16 cellular contexts compared by ENCODE assay signal in the genomic region with DNA sequence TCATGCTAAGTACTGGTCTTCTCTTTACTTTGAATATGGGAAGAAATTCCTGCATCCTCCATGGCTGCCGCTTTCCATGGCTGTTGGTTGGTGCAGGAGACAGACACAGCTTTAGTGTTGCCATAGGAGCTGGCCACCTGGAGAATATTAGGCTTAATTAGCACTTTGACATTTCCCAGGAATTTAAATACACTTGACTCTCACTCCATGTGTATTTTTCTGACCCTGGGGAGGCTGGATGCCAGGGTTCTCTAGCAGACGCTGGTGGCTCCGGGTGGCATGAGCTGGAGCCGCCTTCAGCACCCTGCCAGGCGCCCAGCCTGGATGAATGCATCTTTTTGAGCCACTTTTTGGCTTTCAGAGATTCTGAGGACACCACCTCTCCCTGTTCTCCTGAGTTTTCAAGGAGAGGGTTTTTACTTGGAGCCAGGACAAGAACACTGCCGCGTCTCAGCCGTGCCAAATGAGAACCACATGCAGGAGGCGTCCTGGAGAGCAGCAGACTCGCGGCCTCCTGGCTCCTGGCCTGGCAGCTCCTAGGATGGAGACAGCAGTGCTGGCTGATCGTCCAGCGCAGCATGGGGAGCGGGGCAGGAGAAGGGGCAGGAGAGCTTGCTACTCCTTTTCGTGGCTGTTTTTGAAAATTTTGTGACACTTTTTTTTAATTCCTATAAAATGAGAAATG.
DNase-seq lines count a peak whose midpoint lies in the region; ATAC-seq and TF ChIP-seq lines count a peak whose summit lies in the region.
"Had no signal": no experiment of that assay in that cellular context is flagged by ENCODE, and none has a peak within 500 bp of the region (broad histone marks: within the 10 kb centered on the region; RNA-seq: fewer than 3 reads in every experiment).

No MANE protein-coding gene starts in this region.

- H3K36me3 Mint-ChIP-seq in activated naive CD4-positive, alpha-beta T cell treated with anti-CD3 and anti-CD28 coated beads, Interleukin-2, amount 50 U/mL, for 72 hours: no peaks in the 10 kb centered on the region

- no peaks in the 10 kb centered on the region for H3K9me3 Mint-ChIP-seq in activated naive CD4-positive, alpha-beta T cell treated with anti-CD3 and anti-CD28 coated beads, Interleukin-2, amount 50 U/mL, for 72 hours

- H3K27ac ChIP-seq in coronary artery (no peak overlapping the region), left lung (no peak overlapping the region)
- H3K27ac ChIP-seq: pancreas had no signal

- peak in 2 of 3 experiments; percentile 65 to 90 for DNase-seq in NCI-H1417 (lab: John Stamatoyannopoulos, UW)
- peak; percentile 40 for DNase-seq in coronary artery (ENCODE audit: low spot score)
- DNase-seq in hippocampal formation (lab: John Stamatoyannopoulos, UW): peak; percentile 47 to 55
- DNase-seq in sciatic nerve (ENCODE audit: low spot score): peak; percentile 76
- no peak for DNase-seq in hepatic stellate cell (ENCODE audit: low spot score)
- DNase-seq in activated naive CD4-positive, alpha-beta T cell treated with anti-CD3 and anti-CD28 coated beads, Interleukin-2, amount 50 U/mL, for 72 hours (ENCODE audit: low spot score in 2 of 2): no peak
- DNase-seq in left lung: no peak
- DNase-seq: activated naive CD4-positive, alpha-beta T cell treated with anti-CD3 and anti-CD28 coated beads, Interleukin-2, amount 50 U/mL, for 16 hours; BE2C; cerebellar nuclear complex; HCEC 1CT; NCI-H2171 treated with DMSO at 0.1 percent for 48 hours; stimulated activated CD8-positive, alpha-beta memory T cell treated with anti-CD3 and anti-CD28 coated beads, Interleukin-4, amount 100 ng/mL, for 48 hours; T-helper 1 cell had no signal

- intact Hi-C loops in sciatic nerve (cut with DNase I) (no loop called here), left lung (cut with DNase I) (no loop called here)

- TF ChIP-seq CTCF in coronary artery (IDR thresholded peaks at IDR 0.05): no peak
- no peak for TF ChIP-seq CTCF in left lung (IDR thresholded peaks at IDR 0.05)

- no peak overlapping the region for H3K27ac Mint-ChIP-seq in activated naive CD4-positive, alpha-beta T cell treated with anti-CD3 and anti-CD28 coated beads, Interleukin-2, amount 50 U/mL, for 72 hours

- peaks cover 0 to 2% of the 10 kb centered on the region in 2 donors for H3K9me3 ChIP-seq in left lung
- H3K9me3 ChIP-seq: BE2C, pancreas had no signal

- H3K27me3 ChIP-seq in left lung: peaks cover 0 to 18% of the 10 kb centered on the region in 2 donors
- H3K27me3 ChIP-seq: BE2C, pancreas had no signal

- no peaks in the 10 kb centered on the region for H3K4me1 ChIP-seq in left lung
- H3K4me1 ChIP-seq: BE2C, pancreas had no signal

- ATAC-seq in sciatic nerve: peak; percentile 94
- no peak for ATAC-seq in GM21360 (IDR thresholded peaks at IDR 0.05; ENCODE audit: unreplicated experiment)
- ATAC-seq in activated naive CD4-positive, alpha-beta T cell treated with anti-CD3 and anti-CD28 coated beads, Interleukin-2, amount 50 U/mL, for 72 hours: no peak
- no peak for ATAC-seq in left lung
- ATAC-seq: pancreas had no signal

- H3K36me3 ChIP-seq in left lung: no peaks in the 10 kb centered on the region
- H3K36me3 ChIP-seq: BE2C, pancreas had no signal

- H3K4me3 ChIP-seq in coronary artery: no peak overlapping the region
- no peak overlapping the region for H3K4me3 ChIP-seq in left lung
- H3K4me3 ChIP-seq: pancreas had no signal

Comparison
In these comparisons a context has a peak if more than half of its experiments do, and no peak if none do; other contexts are left out.
1. DNase-seq: peak in NCI-H1417 (2 of 3), coronary artery (single experiment), hippocampal formation (2 of 2) and sciatic nerve (single experiment); none in hepatic stellate cell (single experiment), activated naive CD4-positive, alpha-beta T cell treated with anti-CD3 and anti-CD28 coated beads, Interleukin-2, amount 50 U/mL, for 72 hours (0 of 2) and left lung (0 of 2).